ENCODE assay signal across 10 cellular contexts in the genomic region with DNA sequence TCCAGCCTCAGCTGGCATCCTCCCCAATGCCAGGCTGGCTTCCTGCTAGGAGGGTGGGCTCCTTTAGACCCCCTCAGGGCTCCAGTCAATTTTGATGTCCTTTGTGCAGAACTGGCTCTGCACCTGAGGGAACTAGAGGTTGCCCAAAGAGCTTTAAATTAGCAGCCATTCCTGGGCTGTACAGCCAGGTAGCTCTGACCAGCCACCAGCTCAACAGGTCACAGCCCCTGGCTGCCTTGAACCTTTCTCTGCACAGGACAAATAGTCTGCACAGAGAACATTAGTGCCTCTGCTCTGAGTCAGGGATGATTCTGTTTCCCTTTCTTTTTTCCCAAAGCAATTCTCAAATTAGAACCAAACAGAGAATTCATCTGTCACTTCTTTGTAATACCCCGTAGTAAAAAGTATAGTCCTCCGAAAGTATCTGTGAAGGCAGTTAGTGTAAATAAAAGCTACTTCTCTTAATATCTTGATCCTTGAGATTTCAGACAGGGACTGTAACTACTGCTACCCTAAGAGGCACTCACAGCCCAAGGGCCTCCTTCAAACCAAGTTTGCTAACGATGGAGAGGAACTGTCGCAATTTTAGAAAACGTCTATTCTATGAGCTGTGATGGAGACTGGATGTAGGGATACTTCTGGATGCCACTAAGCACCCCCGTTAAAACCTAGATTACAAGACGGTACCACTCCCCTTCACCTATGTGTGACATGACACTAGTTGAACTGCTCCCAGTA. TPM values are rescaled to one million over a fixed set of nuclear protein-coding genes. Genes with fewer than 3 reads are reported as not detected.
DNase-seq lines count a peak whose midpoint lies in the region; ATAC-seq and TF ChIP-seq lines count a peak whose summit lies in the region.
"Had no signal": no experiment of that assay in that cellular context is flagged by ENCODE, and none has a peak within 500 bp of the region (broad histone marks: within the 10 kb centered on the region; RNA-seq: fewer than 3 reads in every experiment).

No MANE protein-coding gene starts in this region.

- POLR2A ChIA-PET in T-cell (lab: Charles Lee), result interaction anchor here in 1 of 2 donors (0.5 to 0.6 kb wide), 2 partner anchors 69 to 548 kb away, joined by 3 to 7 read pairs; a partner anchor contains a TSS

- H3K36me3 Mint-ChIP-seq in T-cell, result peaks cover 12% of the 10 kb centered on the region

- H3K4me1 Mint-ChIP-seq in T-cell, result peaks cover 50 to 62% (median 61%) of the 10 kb centered on the region in 3 donors

- H3K36me3 ChIP-seq in DND-41 (ENCODE audit: insufficient read depth, low read length) (peaks cover 23% of the 10 kb centered on the region), mesendoderm (ENCODE audit: control insufficient read depth, insufficient read depth, low read length) (no peaks in the 10 kb centered on the region)

- DNase-seq in AG20443 (ENCODE audit: low spot score) (peak; percentile 8), DND-41 (no peak), T-cell (no peak), mesendoderm (no peak), HK-2 (ENCODE audit: unreplicated experiment) (no peak), DMS53 (lab: John Stamatoyannopoulos, UW) (no peak)
- DNase-seq: DMS153, midbrain had no signal

- CTCF ChIA-PET in T-cell (lab: Charles Lee), result no interaction called here

- peak overlapping the region; percentile 47 for H3K27ac ChIP-seq in DND-41 (ENCODE audit: low read length)
- H3K27ac ChIP-seq in mesendoderm (ENCODE audit: low read depth, low read length), result no peak overlapping the region

- H3K18ac ChIP-seq in mesendoderm (ENCODE audit: low read length), result no peak overlapping the region

- H4K20me1 ChIP-seq in DND-41 (ENCODE audit: insufficient read depth, low read length), result peaks cover 40% of the 10 kb centered on the region

- peak overlapping the region in 2 of 3 donors; percentile 28 to 36 for H3K4me3 Mint-ChIP-seq in T-cell

- H3K79me2 ChIP-seq in DND-41 (ENCODE audit: insufficient read depth, low read length) (peaks cover 77% of the 10 kb centered on the region), mesendoderm (ENCODE audit: control insufficient read depth, insufficient read depth, low read length) (peaks cover 7% of the 10 kb centered on the region)

- H3K23ac ChIP-seq in mesendoderm (ENCODE audit: low read length), result peak overlapping the region; percentile 25

- no peak overlapping the region for H2BK15ac ChIP-seq in mesendoderm (replicated peaks; ENCODE audit: low read depth)

- peaks cover 8% of the 10 kb centered on the region for H3K79me1 ChIP-seq in mesendoderm (ENCODE audit: low read length)

- peak overlapping the region; percentile 52 to 75 for H3K27ac Mint-ChIP-seq in T-cell

- peak overlapping the region; percentile 38 for H3K9ac ChIP-seq in DND-41 (ENCODE audit: low read depth, low read length)
- H3K9ac ChIP-seq in mesendoderm (ENCODE audit: low read length), result no peak overlapping the region

- H4K5ac ChIP-seq in mesendoderm (ENCODE audit: low read length), result no peak overlapping the region

- no peak overlapping the region for H4K8ac ChIP-seq in mesendoderm (ENCODE audit: low read depth, low read length)

- no peak overlapping the region for H2AK5ac ChIP-seq in mesendoderm (ENCODE audit: low read length)

- H3K9me3 Mint-ChIP-seq in T-cell, result no peaks in the 10 kb centered on the region

- no CpG with 5 or more reads among the region's 7 CpGs for WGBS in mesendoderm (ENCODE audit: extremely low coverage, insufficient coverage, low lambda C conversion rate)

- no peak overlapping the region for H3K56ac ChIP-seq in mesendoderm (ENCODE audit: low read length)

- H2BK120ac ChIP-seq in mesendoderm (ENCODE audit: low read depth, low read length), result no peak overlapping the region

- H3K27me3 ChIP-seq in DND-41 (ENCODE audit: insufficient read depth, low read length, poor library complexity) (no peaks in the 10 kb centered on the region), mesendoderm (ENCODE audit: insufficient read depth, low read length, poor library complexity) (no peaks in the 10 kb centered on the region)

- no peak overlapping the region for H2AFZ ChIP-seq in DND-41 (ENCODE audit: low read depth, low read length)

- no peak for ATAC-seq in DND-41 (ENCODE audit: insufficient read depth, low read depth)
- no peak for ATAC-seq in T-cell (replicated peaks in 1 of 4)
- no peak for ATAC-seq in HG03108 (IDR thresholded peaks at IDR 0.05; ENCODE audit: unreplicated experiment)

- TF ChIP-seq CTCF in DND-41 (IDR thresholded peaks at IDR 0.05; ENCODE audit: borderline replicate concordance, extremely low read depth, low read length, poor library complexity, severe bottlenecking), result no peak

- H3K27me3 Mint-ChIP-seq in T-cell, result peaks cover 0 to 3% of the 10 kb centered on the region in 2 donors

- H3K4me2 ChIP-seq in DND-41 (ENCODE audit: insufficient read depth, low read length), result peak overlapping the region; percentile 63
- H3K4me2 ChIP-seq in mesendoderm (ENCODE audit: low read length), result no peak overlapping the region

- no peak overlapping the region for H3K4ac ChIP-seq in mesendoderm (ENCODE audit: low read depth, low read length)

- H3K4me3 ChIP-seq in DND-41 (ENCODE audit: low read depth in 1 of 2, low read length in 2 of 2) (peak overlapping the region in 1 of 2 experiments; percentile 43; a peak in 2 of 4 replicates), mesendoderm (ENCODE audit: low read length) (no peak overlapping the region)
- H3K4me3 ChIP-seq: skin epidermis had no signal

- H3K4me1 ChIP-seq in DND-41 (ENCODE audit: insufficient read depth, low read length) (peaks cover 66% of the 10 kb centered on the region), mesendoderm (ENCODE audit: control insufficient read depth, low read depth, low read length) (no peaks in the 10 kb centered on the region)

- H3K9me3 ChIP-seq in DND-41 (ENCODE audit: insufficient read depth, low read length, severe bottlenecking), result no peaks in the 10 kb centered on the region

- H2BK5ac ChIP-seq in mesendoderm (ENCODE audit: low read length), result no peak overlapping the region

RNA-seq across cellular contexts. Expression of a gene that starts 3.0 kb away (rescaled TPM):
- 10 to 100 TPM; 35.1 to 44.6 (median 40.0) TPM for total RNA-seq in T-cell
- 9.4 TPM for polyA plus RNA-seq in mesendoderm (2013, experiment 1 of 2)
- 11.5 TPM for polyA plus RNA-seq in mesendoderm (2013, experiment 2 of 2)
